Comparison of ENCODE assay signal across 8 cellular contexts in the genomic region with DNA sequence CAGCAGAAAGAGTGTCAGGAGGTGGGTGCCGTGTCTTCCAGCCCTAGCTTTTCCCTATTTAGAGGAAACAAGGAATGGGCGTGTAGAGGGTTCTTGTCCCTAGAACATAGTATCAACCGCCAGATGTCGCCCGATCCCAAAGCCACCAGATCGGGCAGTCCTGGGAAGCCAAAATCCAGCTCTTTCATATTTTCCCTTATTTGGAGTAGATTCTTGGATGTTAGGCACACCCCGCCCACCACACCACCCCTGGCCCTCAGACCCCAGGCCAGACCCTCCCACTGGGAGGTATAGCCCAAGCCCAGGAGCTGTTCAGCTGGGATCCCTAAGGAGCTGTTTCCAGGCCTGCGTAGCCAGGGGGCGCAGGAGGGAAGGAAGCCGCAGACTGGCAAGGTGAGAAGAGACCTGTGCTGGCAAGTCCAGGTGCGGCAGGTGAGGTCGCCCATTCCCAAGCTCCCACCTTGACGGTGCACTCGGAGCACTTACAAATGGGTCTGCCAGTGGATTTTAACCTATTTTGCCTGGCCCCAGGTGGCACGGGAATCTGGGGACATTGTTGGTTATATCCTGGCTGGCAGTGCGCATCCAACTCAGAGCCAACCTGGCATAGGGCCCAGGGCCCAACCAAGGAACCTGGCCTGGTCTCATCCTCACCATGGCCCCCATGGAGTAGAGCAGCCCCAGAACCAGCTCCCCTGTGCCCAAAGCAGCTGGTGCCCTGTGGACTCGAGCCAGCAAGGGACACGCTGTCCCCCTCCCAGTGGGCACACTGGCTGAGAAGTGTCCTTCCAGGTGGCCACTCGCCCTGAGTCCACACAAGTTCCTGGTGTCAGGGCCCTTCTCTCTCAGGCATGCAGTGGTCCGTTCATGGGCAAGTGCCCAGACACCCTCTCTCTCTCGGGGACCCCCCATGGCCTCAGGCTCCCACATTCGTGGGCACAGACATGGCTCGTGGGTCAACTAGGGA. TPM values are rescaled to one million over a fixed set of nuclear protein-coding genes. Genes with fewer than 3 reads are reported as not detected.
DNase-seq lines count a peak whose midpoint lies in the region; ATAC-seq and TF ChIP-seq lines count a peak whose summit lies in the region.

No MANE protein-coding gene starts in this region.

- H3K36me3 Mint-ChIP-seq in activated T-cell treated with anti-CD3 and anti-CD28 coated beads, Interleukin-2, amount 50 U/mL, for 4 hours (ENCODE audit: insufficient read depth) = peaks cover 2% of the 10 kb centered on the region
- H3K36me3 Mint-ChIP-seq in activated B cell treated with CpG ODN at 0.5 μM for 24 hours (ENCODE audit: low read depth) = peaks cover 2% of the 10 kb centered on the region
- H3K36me3 Mint-ChIP-seq in neural crest cell (ENCODE audit: low read depth) = peaks cover 4% of the 10 kb centered on the region

- no peak overlapping the region for H3K27ac Mint-ChIP-seq in activated B cell treated with CpG ODN at 0.5 μM for 24 hours
- H3K27ac Mint-ChIP-seq in neural crest cell (ENCODE audit: unreplicated experiment) = no peak overlapping the region

- peak overlapping the region; percentile 55 for H3K4me3 ChIP-seq in fibroblast of pulmonary artery (replicated peaks; ENCODE audit: low read depth, low read length)

- H3K27me3 Mint-ChIP-seq in activated T-cell treated with anti-CD3 and anti-CD28 coated beads, Interleukin-2, amount 50 U/mL, for 4 hours (ENCODE audit: low read depth) = no peaks in the 10 kb centered on the region
- H3K27me3 Mint-ChIP-seq in activated B cell treated with CpG ODN at 0.5 μM for 24 hours = no peaks in the 10 kb centered on the region
- peaks cover 8% of the 10 kb centered on the region for H3K27me3 Mint-ChIP-seq in neural crest cell (ENCODE audit: low read depth)

- CTCF ChIA-PET in activated B cell treated with CpG ODN at 0.5 μM for 24 hours (lab: Charles Lee) = interaction anchor here (0.7 to 2.5 kb wide), 15 partner anchors 10 to 169 kb away, joined by 3 to 10 read pairs (median 4); partner anchors contain the start of gene SLC10A3

- TF ChIP-seq CTCF in activated B cell treated with CpG ODN at 0.5 μM for 24 hours (IDR thresholded peaks at IDR 0.05) (no peak), fibroblast of pulmonary artery (IDR thresholded peaks at IDR 0.05; ENCODE audit: low read length, missing control alignments) (peak; percentile 47), neural crest cell (conservative IDR thresholded peaks at IDR 0.05) (peak; percentile 69)

- no peaks in the 10 kb centered on the region for H3K9me3 Mint-ChIP-seq in activated T-cell treated with anti-CD3 and anti-CD28 coated beads, Interleukin-2, amount 50 U/mL, for 4 hours
- no peaks in the 10 kb centered on the region for H3K9me3 Mint-ChIP-seq in activated B cell treated with CpG ODN at 0.5 μM for 24 hours
- H3K9me3 Mint-ChIP-seq in neural crest cell = no peaks in the 10 kb centered on the region

- POLR2A ChIA-PET in activated B cell treated with CpG ODN at 0.5 μM for 24 hours (lab: Charles Lee) = interaction anchor here (0.5 to 2.3 kb wide), 9 partner anchors 10 to 448 kb away, joined by 3 to 19 read pairs (median 4); partner anchors contain the start of genes ARHGAP4, DNASE1L1, IKBKG and RPL10

- ATAC-seq in activated T-cell treated with anti-CD3 and anti-CD28 coated beads, Interleukin-2, amount 50 U/mL, for 4 hours = no peak
- ATAC-seq in activated B cell treated with CpG ODN at 0.5 μM for 24 hours (ENCODE audit: low read depth) (no peak), GM21423 (IDR thresholded peaks at IDR 0.05; ENCODE audit: unreplicated experiment) (no peak)

- intact Hi-C loops in activated B cell treated with CpG ODN at 0.5 μM for 24 hours (cut with micrococcal nuclease) = loop anchor here (5.0 to 10.0 kb wide), 3 partner anchors 141 to 649 kb away; partner anchors contain the start of genes ABCD1, BCAP31, FAM3A and MECP2

- no peak for DNase-seq in activated T-cell treated with anti-CD3 and anti-CD28 coated beads, Interleukin-2, amount 50 U/mL, for 4 hours
- DNase-seq in activated T-cell treated with anti-CD3 and anti-CD28 coated beads for 4 hours (no peak), NCI-H1092 treated with DMSO at 0.1 percent for 48 hours (lab: John Stamatoyannopoulos, UW) (peak; percentile 51), activated B cell treated with CpG ODN at 0.5 μM for 24 hours (no peak), fibroblast of pulmonary artery (ENCODE audit: low read depth) (peak; percentile 84), neural crest cell (ENCODE audit: low read depth, low spot score) (peak; percentile 63)
- no peak for DNase-seq in effector CD4-positive, alpha-beta T cell

- peak overlapping the region; percentile 68 for H3K4me3 Mint-ChIP-seq in activated T-cell treated with anti-CD3 and anti-CD28 coated beads, Interleukin-2, amount 50 U/mL, for 4 hours
- peak overlapping the region; percentile 62 for H3K4me3 Mint-ChIP-seq in activated B cell treated with CpG ODN at 0.5 μM for 24 hours
- H3K4me3 Mint-ChIP-seq in neural crest cell = peak overlapping the region; percentile 93

- H3K4me1 Mint-ChIP-seq in activated T-cell treated with anti-CD3 and anti-CD28 coated beads, Interleukin-2, amount 50 U/mL, for 4 hours (ENCODE audit: low read depth) = peaks cover 23% of the 10 kb centered on the region
- H3K4me1 Mint-ChIP-seq in activated B cell treated with CpG ODN at 0.5 μM for 24 hours (peaks cover 24% of the 10 kb centered on the region), neural crest cell (peaks cover 6% of the 10 kb centered on the region)

RNA-seq across cellular contexts. Expression of gene FLNA, which starts 0.8 kb away (rescaled TPM):
- total RNA-seq in activated T-cell treated with anti-CD3 and anti-CD28 coated beads, Interleukin-2, amount 50 U/mL, for 4 hours = 100 to 1,000 TPM; 765 to 924 (median 866) TPM
- 605 and 679 TPM in 2 replicates for total RNA-seq in activated B cell treated with CpG ODN at 0.5 μM for 24 hours
- 786 and 809 TPM in 2 replicates for total RNA-seq in neural crest cell

RNA-seq across cellular contexts. Expression of gene EMD, which starts 5.5 kb away (rescaled TPM):
- total RNA-seq in activated T-cell treated with anti-CD3 and anti-CD28 coated beads, Interleukin-2, amount 50 U/mL, for 4 hours = 100 to 1,000 TPM; 107 to 113 (median 111) TPM
- total RNA-seq in activated B cell treated with CpG ODN at 0.5 μM for 24 hours = 68.4 and 70.2 TPM in 2 replicates
- total RNA-seq in neural crest cell = 54.3 and 56.8 TPM in 2 replicates

RNA-seq across cellular contexts. Expression of gene RPL10, which starts 24.6 kb away (rescaled TPM):
- total RNA-seq in activated T-cell treated with anti-CD3 and anti-CD28 coated beads, Interleukin-2, amount 50 U/mL, for 4 hours = 1,000 to 10,000 TPM; 3,297 to 3,503 (median 3,452) TPM
- total RNA-seq in activated B cell treated with CpG ODN at 0.5 μM for 24 hours = 5,113 and 5,534 TPM in 2 replicates
- 2,853 and 2,857 TPM in 2 replicates for total RNA-seq in neural crest cell

RNA-seq across cellular contexts. Expression of gene DNASE1L1, which starts 35.4 kb away (rescaled TPM):
- 1 to 10 TPM; 4.0 to 7.3 (median 5.1) TPM for total RNA-seq in activated T-cell treated with anti-CD3 and anti-CD28 coated beads, Interleukin-2, amount 50 U/mL, for 4 hours
- total RNA-seq in activated B cell treated with CpG ODN at 0.5 μM for 24 hours = 15.3 and 15.8 TPM in 2 replicates
- total RNA-seq in neural crest cell = 9.3 and 11.5 TPM in 2 replicates

RNA-seq across cellular contexts. Expression of gene TAFAZZIN, which starts 37.7 kb away (rescaled TPM):
- 10 to 100 TPM; 37.9 to 39.3 (median 38.2) TPM for total RNA-seq in activated T-cell treated with anti-CD3 and anti-CD28 coated beads, Interleukin-2, amount 50 U/mL, for 4 hours
- 50.5 and 66.1 TPM in 2 replicates for total RNA-seq in activated B cell treated with CpG ODN at 0.5 μM for 24 hours
- total RNA-seq in neural crest cell = 45.7 and 47.1 TPM in 2 replicates

Comparison
In these comparisons a context has a peak if more than half of its experiments do, and no peak if none do; other contexts are left out.
1. DNase-seq: peak in NCI-H1092 treated with DMSO at 0.1 percent for 48 hours (single experiment), fibroblast of pulmonary artery (single experiment) and neural crest cell (single experiment); none in activated T-cell treated with anti-CD3 and anti-CD28 coated beads, Interleukin-2, amount 50 U/mL, for 4 hours (single experiment), activated T-cell treated with anti-CD3 and anti-CD28 coated beads for 4 hours (single experiment), activated B cell treated with CpG ODN at 0.5 μM for 24 hours (single experiment) and effector CD4-positive, alpha-beta T cell (single experiment).
2. Peak in every context shown above with its lines, with median percentiles within 50 percentile points of each other: H3K4me3 Mint-ChIP-seq.